Comparison of ENCODE assay signal across 12 cellular contexts in genomic region chr11:114215871-114216803, GRCh38.
A peak's percentile ranks its signal among the peaks of the same experiment; 100 is the strongest.
DNase-seq lines count a peak whose midpoint lies in the region; ATAC-seq, FAIRE-seq and TF ChIP-seq lines count a peak whose summit lies in the region.
"Had no signal": no experiment of that assay in that cellular context is flagged by ENCODE, and none has a peak within 500 bp of the region (broad histone marks: within the 10 kb centered on the region; RNA-seq: fewer than 3 reads in every experiment).

No MANE protein-coding gene starts in this region.

- TF ChIP-seq POLR2A in GM12891 (IDR thresholded peaks at IDR 0.05; ENCODE audit: low read depth, low read length) = no peak

- DNase-seq in CMK (ENCODE audit: low read depth) (peak; percentile 95), OCI-M1 (lab: John Stamatoyannopoulos, UW) (peak; percentile 99), GM12891 (ENCODE audit: insufficient read length, low spot score) (no peak)
- DNase-seq in effector memory CD8-positive, alpha-beta T cell = no peak
- DNase-seq in natural killer cell treated with Interleukin-12 subunit alpha and Interleukin-12 subunit beta and Interleukin-15 and Interleukin-18, amount 100 ng/mL, for 72 hours (ENCODE audit: low spot score) = no peak
- DNase-seq: HFFc6, NCI-H1092, NCI-H226, sigmoid colon had no signal

- H3K27me3 Mint-ChIP-seq in effector memory CD8-positive, alpha-beta T cell = no peaks in the 10 kb centered on the region
- H3K27me3 Mint-ChIP-seq in natural killer cell treated with Interleukin-12 subunit alpha and Interleukin-12 subunit beta and Interleukin-15 and Interleukin-18, amount 100 ng/mL, for 72 hours = no peaks in the 10 kb centered on the region

- no peak for FAIRE-seq in GM12891 (lab: Jason Lieb, UNC)
- FAIRE-seq: islet of Langerhans had no signal

- H3K4me1 Mint-ChIP-seq in effector memory CD8-positive, alpha-beta T cell (ENCODE audit: low read depth in 2 of 2) = peaks cover 29 to 51% of the 10 kb centered on the region in 2 donors
- peaks cover 49 to 58% of the 10 kb centered on the region in 2 donors for H3K4me1 Mint-ChIP-seq in natural killer cell treated with Interleukin-12 subunit alpha and Interleukin-12 subunit beta and Interleukin-15 and Interleukin-18, amount 100 ng/mL, for 72 hours (ENCODE audit: low read depth in 2 of 2)

- peak overlapping the region; percentile 32 to 36 for H3K4me3 Mint-ChIP-seq in effector memory CD8-positive, alpha-beta T cell
- peak overlapping the region; percentile 65 for H3K4me3 Mint-ChIP-seq in natural killer cell treated with Interleukin-12 subunit alpha and Interleukin-12 subunit beta and Interleukin-15 and Interleukin-18, amount 100 ng/mL, for 72 hours
- H3K4me3 Mint-ChIP-seq: HFFc6 had no signal

- peak; percentile 61 for ATAC-seq in effector memory CD8-positive, alpha-beta T cell (replicated peaks)
- ATAC-seq in natural killer cell treated with Interleukin-12 subunit alpha and Interleukin-12 subunit beta and Interleukin-15 and Interleukin-18, amount 100 ng/mL, for 72 hours = peak; percentile 45 to 46
- ATAC-seq in GM19452 (IDR thresholded peaks at IDR 0.05; ENCODE audit: unreplicated experiment) (no peak), HG02840 (IDR thresholded peaks at IDR 0.05; ENCODE audit: low FRiP score, unreplicated experiment) (no peak)

- H3K27ac Mint-ChIP-seq in effector memory CD8-positive, alpha-beta T cell = peak overlapping the region; percentile 50 to 68
- H3K27ac Mint-ChIP-seq in natural killer cell treated with Interleukin-12 subunit alpha and Interleukin-12 subunit beta and Interleukin-15 and Interleukin-18, amount 100 ng/mL, for 72 hours = peak overlapping the region; percentile 36 to 85
- H3K27ac Mint-ChIP-seq: HFFc6 had no signal

- H3K9me3 Mint-ChIP-seq in effector memory CD8-positive, alpha-beta T cell = no peaks in the 10 kb centered on the region
- H3K9me3 Mint-ChIP-seq in natural killer cell treated with Interleukin-12 subunit alpha and Interleukin-12 subunit beta and Interleukin-15 and Interleukin-18, amount 100 ng/mL, for 72 hours = no peaks in the 10 kb centered on the region
- H3K9me3 Mint-ChIP-seq: HFFc6 had no signal

- peaks cover under 1% of the 10 kb centered on the region for H3K36me3 Mint-ChIP-seq in effector memory CD8-positive, alpha-beta T cell (ENCODE audit: insufficient read depth)
- no peaks in the 10 kb centered on the region for H3K36me3 Mint-ChIP-seq in natural killer cell treated with Interleukin-12 subunit alpha and Interleukin-12 subunit beta and Interleukin-15 and Interleukin-18, amount 100 ng/mL, for 72 hours

TF ChIP-seq in GM12891, 5 proteins besides CTCF, POLR2A, EP300 and RAD21:
- TF ChIP-seq SPI1 (IDR thresholded peaks at IDR 0.05; ENCODE audit: low read depth, low read length) (no peak), POLR2AphosphoS5 (IDR thresholded peaks at IDR 0.05; ENCODE audit: low read depth, low read length) (no peak), POU2F2 (IDR thresholded peaks at IDR 0.05; ENCODE audit: low read depth, low read length) (no peak), PAX5 (IDR thresholded peaks at IDR 0.05; ENCODE audit: insufficient read depth, low read length, severe bottlenecking) (no peak), TAF1 (IDR thresholded peaks at IDR 0.05; ENCODE audit: low read depth, low read length) (no peak)
TF ChIP-seq in GM12891: peak in this region for 0.

Comparison
In these comparisons a context has a peak if more than half of its experiments do, and no peak if none do; other contexts are left out.
1. DNase-seq: peak in CMK (single experiment) and OCI-M1 (single experiment); none in effector memory CD8-positive, alpha-beta T cell (0 of 3), natural killer cell treated with Interleukin-12 subunit alpha and Interleukin-12 subunit beta and Interleukin-15 and Interleukin-18, amount 100 ng/mL, for 72 hours (single experiment) and GM12891 (single experiment).
2. ATAC-seq: peak in effector memory CD8-positive, alpha-beta T cell (single experiment) and natural killer cell treated with Interleukin-12 subunit alpha and Interleukin-12 subunit beta and Interleukin-15 and Interleukin-18, amount 100 ng/mL, for 72 hours (2 of 2); none in GM19452 (single experiment) and HG02840 (single experiment).